ENCODE assay signal across 12 cellular contexts in the genomic region with DNA sequence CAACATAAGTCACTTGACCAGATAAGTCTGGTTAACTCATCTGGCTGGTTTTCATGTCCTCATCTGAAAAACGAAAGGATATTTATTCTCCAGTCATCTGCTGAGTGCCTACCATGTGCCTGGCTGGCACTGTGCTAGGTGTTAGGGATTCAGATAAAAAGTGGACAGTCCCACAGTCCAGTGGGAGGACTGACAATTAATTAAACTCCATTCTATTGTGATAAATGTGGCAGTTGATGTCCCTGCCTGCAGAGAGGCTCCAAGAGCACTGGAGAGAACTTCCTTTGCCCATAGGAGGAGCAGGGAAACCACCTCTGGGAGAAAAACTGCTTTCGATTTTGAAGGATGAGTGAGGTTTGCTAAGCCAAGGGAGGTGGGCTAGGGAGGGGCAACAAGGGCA. TPM values are rescaled to one million over a fixed set of nuclear protein-coding genes. Genes with fewer than 3 reads are reported as not detected.
DNase-seq lines count a peak whose midpoint lies in the region; ATAC-seq and TF ChIP-seq lines count a peak whose summit lies in the region.
"Had no signal": no experiment of that assay in that cellular context is flagged by ENCODE, and none has a peak within 500 bp of the region (broad histone marks: within the 10 kb centered on the region; RNA-seq: fewer than 3 reads in every experiment).

No MANE protein-coding gene starts in this region.

- H2BK5ac ChIP-seq in mesenchymal stem cell (ENCODE audit: low read depth, low read length, poor library complexity, severe bottlenecking): no peak overlapping the region

- no peak overlapping the region for H2BK12ac ChIP-seq in mesenchymal stem cell (ENCODE audit: low read length in 2 of 2)

- H2BK15ac ChIP-seq in mesenchymal stem cell (ENCODE audit: low read depth, poor library complexity, severe bottlenecking): no peak overlapping the region

- H4K91ac ChIP-seq in mesenchymal stem cell (ENCODE audit: low read length): no peak overlapping the region

- peaks cover 89% of the 10 kb centered on the region for H3K4me1 ChIP-seq in DOHH2 (ENCODE audit: control insufficient read depth, low read length)
- peaks cover 45% of the 10 kb centered on the region for H3K4me1 ChIP-seq in mesenchymal stem cell (ENCODE audit: control insufficient read depth, insufficient read depth, low read depth, low read length)

- H3K27ac ChIP-seq in AG04450 (ENCODE audit: low read depth, low read length) (peak overlapping the region; percentile 11), DOHH2 (ENCODE audit: low read depth, low read length) (peak overlapping the region; percentile 85), mesenchymal stem cell (ENCODE audit: low read length, poor library complexity, severe bottlenecking) (no peak overlapping the region)

- H3K79me1 ChIP-seq in mesenchymal stem cell (replicated peaks; ENCODE audit: low read length, poor library complexity, severe bottlenecking): no peaks in the 10 kb centered on the region

- no peaks in the 10 kb centered on the region for H3K9me2 ChIP-seq in DOHH2 (replicated peaks; ENCODE audit: control insufficient read depth, low read length)

- peak overlapping the region; percentile 8 for H2AK5ac ChIP-seq in mesenchymal stem cell (ENCODE audit: low read length, severe bottlenecking)

- no peaks in the 10 kb centered on the region for H3K27me3 ChIP-seq in AG04450 (ENCODE audit: control insufficient read depth, insufficient read depth, low read length)
- no peaks in the 10 kb centered on the region for H3K27me3 ChIP-seq in DOHH2 (ENCODE audit: control insufficient read depth, low read length)
- no peaks in the 10 kb centered on the region for H3K27me3 ChIP-seq in mesenchymal stem cell (ENCODE audit: control insufficient read depth in 1 of 2, insufficient read depth in 1 of 2, low read length in 2 of 2)

- H3K79me2 ChIP-seq in DOHH2 (ENCODE audit: control insufficient read depth, low read length): peaks cover 100% of the 10 kb centered on the region

- peak overlapping the region; percentile 89 for H3K4me2 ChIP-seq in DOHH2 (ENCODE audit: low read length)
- H3K4me2 ChIP-seq in mesenchymal stem cell (ENCODE audit: low read length, poor library complexity, severe bottlenecking): no peak overlapping the region

- no peak for TF ChIP-seq CTCF in AG04450 (IDR thresholded peaks at IDR 0.05; ENCODE audit: low read depth, low read length)
- TF ChIP-seq CTCF in DOHH2 (IDR thresholded peaks at IDR 0.05; ENCODE audit: low read depth, low read length, poor library complexity, severe bottlenecking): no peak

- H4K8ac ChIP-seq in mesenchymal stem cell (ENCODE audit: low read length): no peak overlapping the region

- H3K4me3 ChIP-seq in AG04450 (ENCODE audit: low read depth, low read length) (no peak overlapping the region), DOHH2 (ENCODE audit: low read length) (peak overlapping the region; percentile 99), mesenchymal stem cell (ENCODE audit: insufficient read depth in 1 of 2, low read depth in 1 of 2, low read length in 2 of 2) (no peak overlapping the region)

- H3K9ac ChIP-seq in mesenchymal stem cell (ENCODE audit: low read length): no peak overlapping the region

- CTCF ChIA-PET in AG04450 (lab: Charles Lee): interaction anchor here (3.3 to 14.1 kb wide), 2 partner anchors 9 to 42 kb away, joined by 31 to 603 read pairs; no protein-coding TSS in a partner anchor

- H2AFZ ChIP-seq in mesenchymal stem cell (ENCODE audit: low read depth, low read length): no peak overlapping the region

- WGBS in mesenchymal stem cell: 67% methylated on average over 2 of the region's 2 CpGs

- no peak overlapping the region for H3K23ac ChIP-seq in mesenchymal stem cell (ENCODE audit: low read length in 2 of 2)

- no peak overlapping the region for H2BK120ac ChIP-seq in mesenchymal stem cell (ENCODE audit: low read depth, low read length)

- H3K4ac ChIP-seq in mesenchymal stem cell (ENCODE audit: low read depth in 1 of 2, low read length in 2 of 2): no peak overlapping the region

- no peak overlapping the region for H3K14ac ChIP-seq in mesenchymal stem cell (ENCODE audit: low read length in 2 of 2)

- peaks cover 15% of the 10 kb centered on the region for H3F3A ChIP-seq in DOHH2 (ENCODE audit: control insufficient read depth, insufficient read depth)

- DNase-seq in AG04450 (ENCODE audit: low read depth, low spot score): no peak
- peak; percentile 46 for DNase-seq in astrocyte of the hippocampus (ENCODE audit: low read depth, low spot score)
- DNase-seq in mesenchymal stem cell: no peak
- DNase-seq in HT-29 (ENCODE audit: low spot score): no peak
- DNase-seq: kidney, NCI-H2171 treated with DMSO at 0.1 percent for 48 hours had no signal

- H3K9me3 ChIP-seq in AG04450 (ENCODE audit: control insufficient read depth, insufficient read depth, low read length): peaks cover 3% of the 10 kb centered on the region; the same call in 1 of the 2 replicates
- no peaks in the 10 kb centered on the region for H3K9me3 ChIP-seq in DOHH2 (ENCODE audit: control insufficient read depth, insufficient read depth, low read length)
- no peaks in the 10 kb centered on the region for H3K9me3 ChIP-seq in mesenchymal stem cell (ENCODE audit: control insufficient read depth, low read length)

- peaks cover 12% of the 10 kb centered on the region for H4K20me1 ChIP-seq in DOHH2 (ENCODE audit: control insufficient read depth, insufficient read depth, low read depth, low read length)

- no peak for ATAC-seq in HG03108 (IDR thresholded peaks at IDR 0.05; ENCODE audit: unreplicated experiment)
- no peak for ATAC-seq in HG02623 (IDR thresholded peaks at IDR 0.05; ENCODE audit: unreplicated experiment)
- ATAC-seq in GM18519 (IDR thresholded peaks at IDR 0.05; ENCODE audit: low FRiP score, unreplicated experiment): no peak
- ATAC-seq: sciatic nerve had no signal

- peaks cover 64% of the 10 kb centered on the region for H3K36me3 ChIP-seq in DOHH2 (ENCODE audit: control insufficient read depth, low read length)
- H3K36me3 ChIP-seq in mesenchymal stem cell (ENCODE audit: control insufficient read depth in 1 of 2, insufficient read depth in 2 of 2, low read depth in 1 of 2, low read length in 2 of 2): peaks cover 5 to 18% of the 10 kb centered on the region in 2 experiments

- H3K18ac ChIP-seq in mesenchymal stem cell (ENCODE audit: low read depth in 1 of 2, low read length in 2 of 2): peak overlapping the region in 1 of 2 experiments; percentile 37

- POLR2A ChIA-PET in AG04450 (lab: Yijun Ruan, JAX): interaction anchor here (1.8 kb wide), 1 partner anchor 15 kb away, joined by 10 read pairs; no protein-coding TSS in a partner anchor

RNA-seq across cellular contexts. Expression of gene NUAK2, which starts 5.4 kb away (rescaled TPM):
- polyA plus RNA-seq in AG04450 (2011; rRNA removed): 7.0 and 8.2 TPM in 2 replicates
- polyA minus RNA-seq in AG04450 (2011; rRNA and poly(A)+ RNA removed): 12.5 and 20.1 TPM in 2 replicates
- polyA plus RNA-seq in mesenchymal stem cell (2013, experiment 1 of 2): 2.9 TPM
- polyA plus RNA-seq in mesenchymal stem cell (2013, experiment 2 of 2): 2.9 TPM
- 2.4 and 3.9 TPM in 2 replicates for total RNA-seq in HT-29 (2014; rRNA removed; shearing (Covaris generic))

RNA-seq across cellular contexts. Expression of gene KLHDC8A, which starts 40.5 kb away (rescaled TPM):
- 0.06 TPM in 1 of 2 replicates, not detected in the other for polyA plus RNA-seq in AG04450 (2011; rRNA removed)
- not detected in 2 replicates for polyA minus RNA-seq in AG04450 (2011; rRNA and poly(A)+ RNA removed)
- polyA plus RNA-seq in mesenchymal stem cell (2013, experiment 1 of 2): not detected
- not detected for polyA plus RNA-seq in mesenchymal stem cell (2013, experiment 2 of 2)
- not detected in 2 replicates for total RNA-seq in HT-29 (2014; rRNA removed; shearing (Covaris generic))
- total RNA-seq: kidney; T-helper 1 cell treated with Interleukin-12 subunit alpha and Interleukin-12 subunit beta and Interleukin-4 antibody, amounts not matched to agents 30 ng/mL and 1 ng/mL, for 36 hours had no signal
